In the genomic region with DNA sequence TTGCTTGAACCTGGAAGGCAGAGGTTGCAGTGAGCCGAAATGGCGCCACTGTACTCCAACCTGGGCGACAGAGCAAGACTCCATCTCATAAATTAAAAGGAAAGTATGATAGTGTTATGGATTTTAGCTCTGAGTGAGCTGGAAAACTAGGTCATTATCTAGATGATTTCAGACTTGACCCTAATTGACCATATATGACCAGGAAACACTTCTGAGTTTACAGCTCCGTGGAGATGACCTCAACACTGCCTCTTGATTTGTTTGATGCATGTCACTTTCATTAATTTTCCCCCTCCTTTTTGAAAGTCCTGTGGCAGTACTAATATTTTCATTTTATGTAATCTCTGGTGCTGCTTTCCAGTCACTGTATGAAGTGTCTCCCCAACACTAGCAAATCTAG, we compare ENCODE assay signal across 20 cellular contexts. TPM values are rescaled to one million over a fixed set of nuclear protein-coding genes. Genes with fewer than 3 reads are reported as not detected.
DNase-seq lines count a peak whose midpoint lies in the region; ATAC-seq and TF ChIP-seq lines count a peak whose summit lies in the region.
"Had no signal": no experiment of that assay in that cellular context is flagged by ENCODE, and none has a peak within 500 bp of the region (broad histone marks: within the 10 kb centered on the region; RNA-seq: fewer than 3 reads in every experiment).

No MANE protein-coding gene starts in this region.

- H3K9me3 Mint-ChIP-seq in stimulated activated naive CD8-positive, alpha-beta T cell treated with anti-CD3 and anti-CD28 coated beads, Interleukin-15, Interleukin-2, amounts not matched to agents 100 ng/mL and 50 ng/mL, for 24 hours = no peaks in the 10 kb centered on the region
- H3K9me3 Mint-ChIP-seq in activated B cell treated with CpG ODN at 0.5 μM for 24 hours = no peaks in the 10 kb centered on the region
- H3K9me3 Mint-ChIP-seq in type B pancreatic cell = no peaks in the 10 kb centered on the region
- H3K9me3 Mint-ChIP-seq: naive thymus-derived CD4-positive, alpha-beta T cell had no signal

- peaks cover 38 to 65% (median 42%) of the 10 kb centered on the region in 4 donors for H3K36me3 ChIP-seq in esophagus muscularis mucosa

- H3K27ac Mint-ChIP-seq in stimulated activated naive CD8-positive, alpha-beta T cell treated with anti-CD3 and anti-CD28 coated beads, Interleukin-15, Interleukin-2, amounts not matched to agents 100 ng/mL and 50 ng/mL, for 24 hours = peak overlapping the region; percentile 92
- H3K27ac Mint-ChIP-seq in activated B cell treated with CpG ODN at 0.5 μM for 24 hours (peak overlapping the region; percentile 92), type B pancreatic cell (no peak overlapping the region)

- H3K4me1 ChIP-seq in esophagus muscularis mucosa = no peaks in the 10 kb centered on the region
- H3K4me1 ChIP-seq: heart right ventricle had no signal

- H3K27ac ChIP-seq in esophagus muscularis mucosa (replicated peaks in 1 of 4) = no peak overlapping the region
- H3K27ac ChIP-seq: heart right ventricle, PC-9, thoracic aorta had no signal

- H3K27me3 ChIP-seq in esophagus muscularis mucosa = no peaks in the 10 kb centered on the region
- H3K27me3 ChIP-seq: heart right ventricle had no signal

- CTCF ChIA-PET in activated B cell treated with CpG ODN at 0.5 μM for 24 hours (lab: Charles Lee) = interaction anchor here (1.0 kb wide), 1 partner anchor 8 kb away, joined by 3 read pairs; no protein-coding TSS in a partner anchor

- no peak for ATAC-seq in stimulated activated naive CD8-positive, alpha-beta T cell treated with anti-CD3 and anti-CD28 coated beads, Interleukin-15, Interleukin-2, amounts not matched to agents 100 U/mL and 50 U/mL, for 24 hours
- ATAC-seq in GM21381 (IDR thresholded peaks at IDR 0.05; ENCODE audit: unreplicated experiment) (peak; percentile 32), activated B cell treated with CpG ODN at 0.5 μM for 24 hours (ENCODE audit: low read depth) (no peak)
- ATAC-seq: heart right ventricle had no signal

- no peaks in the 10 kb centered on the region for H3K9me3 ChIP-seq in esophagus muscularis mucosa
- H3K9me3 ChIP-seq: heart right ventricle, thoracic aorta had no signal

- H3K36me3 Mint-ChIP-seq in stimulated activated naive CD8-positive, alpha-beta T cell treated with anti-CD3 and anti-CD28 coated beads, Interleukin-15, Interleukin-2, amounts not matched to agents 100 ng/mL and 50 ng/mL, for 24 hours (ENCODE audit: low read depth) = peaks cover 39% of the 10 kb centered on the region
- H3K36me3 Mint-ChIP-seq in activated B cell treated with CpG ODN at 0.5 μM for 24 hours (ENCODE audit: low read depth) = peaks cover 60% of the 10 kb centered on the region
- H3K36me3 Mint-ChIP-seq in type B pancreatic cell = peaks cover 30% of the 10 kb centered on the region

- TF ChIP-seq POLR2A in esophagus muscularis mucosa (IDR thresholded peaks at IDR 0.05; ENCODE audit: low read depth) = no peak

- intact Hi-C loops in activated B cell treated with CpG ODN at 0.5 μM for 24 hours (cut with micrococcal nuclease) (loop anchor here (1.0 kb wide), 3 partner anchors 9 to 78 kb away; no protein-coding TSS in a partner anchor), esophagus muscularis mucosa (cut with DNase I) (no loop called here)

- no peak for DNase-seq in stimulated activated naive CD8-positive, alpha-beta T cell treated with anti-CD3 and anti-CD28 coated beads, Interleukin-15, Interleukin-2, amounts not matched to agents 100 U/mL and 50 U/mL, for 24 hours
- DNase-seq in activated B cell treated with CpG ODN at 0.5 μM for 24 hours (no peak), NCI-H526 (lab: John Stamatoyannopoulos, UW) (no peak), type B pancreatic cell (ENCODE audit: extremely low spot score, unreplicated experiment) (no peak), esophagus muscularis mucosa (ENCODE audit: extremely low spot score) (no peak)
- DNase-seq in central memory CD4-positive, alpha-beta T cell = no peak
- DNase-seq: activated CD4-positive, alpha-beta T cell treated with anti-CD3 and anti-CD28 coated beads for 1 hour; anterior cingulate cortex; cerebellar nuclear complex; effector memory CD4-positive, alpha-beta T cell; HCEC 1CT; heart right ventricle; KG1; NCI-H1048; PC-9; T1000 had no signal

- TF ChIP-seq CTCF in activated B cell treated with CpG ODN at 0.5 μM for 24 hours (IDR thresholded peaks at IDR 0.05) (no peak), type B pancreatic cell (conservative IDR thresholded peaks at IDR 0.05) (no peak), esophagus muscularis mucosa (IDR thresholded peaks at IDR 0.05) (no peak)

- WGBS in esophagus muscularis mucosa = 75% methylated on average over 4 of the region's 4 CpGs

- H3K4me3 Mint-ChIP-seq in stimulated activated naive CD8-positive, alpha-beta T cell treated with anti-CD3 and anti-CD28 coated beads, Interleukin-15, Interleukin-2, amounts not matched to agents 100 ng/mL and 50 ng/mL, for 24 hours = peak overlapping the region; percentile 69
- H3K4me3 Mint-ChIP-seq in activated B cell treated with CpG ODN at 0.5 μM for 24 hours (peak overlapping the region; percentile 68), type B pancreatic cell (no peak overlapping the region)

- no peaks in the 10 kb centered on the region for H3K27me3 Mint-ChIP-seq in stimulated activated naive CD8-positive, alpha-beta T cell treated with anti-CD3 and anti-CD28 coated beads, Interleukin-15, Interleukin-2, amounts not matched to agents 100 ng/mL and 50 ng/mL, for 24 hours
- H3K27me3 Mint-ChIP-seq in activated B cell treated with CpG ODN at 0.5 μM for 24 hours (no peaks in the 10 kb centered on the region), type B pancreatic cell (no peaks in the 10 kb centered on the region)
- H3K27me3 Mint-ChIP-seq: naive thymus-derived CD4-positive, alpha-beta T cell had no signal

- TF ChIP-seq EP300 in esophagus muscularis mucosa (IDR thresholded peaks at IDR 0.05) = no peak

- H3K4me3 ChIP-seq in esophagus muscularis mucosa = no peak overlapping the region
- H3K4me3 ChIP-seq: heart right ventricle, PC-9, thoracic aorta had no signal

- H3K4me1 Mint-ChIP-seq in stimulated activated naive CD8-positive, alpha-beta T cell treated with anti-CD3 and anti-CD28 coated beads, Interleukin-15, Interleukin-2, amounts not matched to agents 100 ng/mL and 50 ng/mL, for 24 hours (ENCODE audit: low read depth) = peaks cover 31% of the 10 kb centered on the region
- peaks cover 26% of the 10 kb centered on the region for H3K4me1 Mint-ChIP-seq in activated B cell treated with CpG ODN at 0.5 μM for 24 hours
- no peaks in the 10 kb centered on the region for H3K4me1 Mint-ChIP-seq in type B pancreatic cell (ENCODE audit: unreplicated experiment)

- POLR2A ChIA-PET in activated B cell treated with CpG ODN at 0.5 μM for 24 hours (lab: Charles Lee) = interaction anchor here (0.7 to 1.9 kb wide), 5 partner anchors 18 to 128 kb away, joined by 3 to 34 read pairs (median 4); a partner anchor contains a TSS

RNA-seq across cellular contexts. Expression of a gene that starts 7.8 kb away (rescaled TPM):
- total RNA-seq in activated B cell treated with CpG ODN at 0.5 μM for 24 hours (13.3 and 20.8 TPM in 2 replicates), type B pancreatic cell (ENCODE audit: low replicate concordance) (10.0 and 26.3 TPM in 2 replicates), esophagus muscularis mucosa (1 to 10 TPM; 4.1 to 8.5 (median 7.4) TPM)

RNA-seq across cellular contexts. Expression of a gene that starts 52.9 kb away (rescaled TPM):
- total RNA-seq in activated B cell treated with CpG ODN at 0.5 μM for 24 hours = 58.2 and 60.7 TPM in 2 replicates
- 30.1 and 44.8 TPM in 2 replicates for total RNA-seq in type B pancreatic cell (ENCODE audit: low replicate concordance)
- total RNA-seq in esophagus muscularis mucosa = 10 to 100 TPM; 19.2 to 44.4 (median 24.2) TPM
